In genomic region chr7:81264116-81264515, GRCh38 we compare ENCODE assay signal across 19 cellular contexts.
DNase-seq lines count a peak whose midpoint lies in the region; ATAC-seq and TF ChIP-seq lines count a peak whose summit lies in the region.
"Had no signal": no experiment of that assay in that cellular context is flagged by ENCODE, and none has a peak within 500 bp of the region (broad histone marks: within the 10 kb centered on the region; RNA-seq: fewer than 3 reads in every experiment).

No MANE protein-coding gene starts in this region.

- H3K4me1 Mint-ChIP-seq in natural killer cell treated with Interleukin-12 subunit alpha and Interleukin-12 subunit beta and Interleukin-15 and Interleukin-18, amount 100 ng/mL, for 72 hours (ENCODE audit: low read depth in 2 of 2), result no peaks in the 10 kb centered on the region
- no peaks in the 10 kb centered on the region for H3K4me1 Mint-ChIP-seq in stimulated activated memory B cell treated with anti-CD40 and anti-IgM and Interleukin-4, amounts not matched to agents 10 μg/mL and 1 μg/mL and 100 μg/mL, for 72 hours
- H3K4me1 Mint-ChIP-seq: central memory CD8-positive, alpha-beta T cell; memory B cell; naive thymus-derived CD8-positive, alpha-beta T cell had no signal

- no peak overlapping the region for H3K4me2 ChIP-seq in PC-9

- intact Hi-C loops in PC-9 (cut with micrococcal nuclease; ENCODE audit: unreplicated experiment), result no loop called here

- H3K27me3 ChIP-seq in PC-9 (ENCODE audit: insufficient read depth, low read depth) (no peaks in the 10 kb centered on the region), foreskin keratinocyte (no peaks in the 10 kb centered on the region)

- ATAC-seq in foreskin keratinocyte, result peak; percentile 33
- no peak for ATAC-seq in natural killer cell treated with Interleukin-12 subunit alpha and Interleukin-12 subunit beta and Interleukin-15 and Interleukin-18, amount 100 ng/mL, for 72 hours
- ATAC-seq in stimulated activated memory B cell treated with anti-CD40 and anti-IgM and Interleukin-4, amounts not matched to agents 10 μg/mL and 1 μg/mL and 100 μg/mL, for 72 hours, result no peak
- ATAC-seq in HG02884 (IDR thresholded peaks at IDR 0.05; ENCODE audit: unreplicated experiment), result no peak
- ATAC-seq: naive thymus-derived CD8-positive, alpha-beta T cell had no signal

- H3K27ac ChIP-seq in PC-9, result no peak overlapping the region
- H3K27ac ChIP-seq in foreskin keratinocyte, result no peak overlapping the region
- H3K27ac ChIP-seq: parathyroid adenoma had no signal

- no peak overlapping the region for H3K27ac Mint-ChIP-seq in natural killer cell treated with Interleukin-12 subunit alpha and Interleukin-12 subunit beta and Interleukin-15 and Interleukin-18, amount 100 ng/mL, for 72 hours
- no peak overlapping the region for H3K27ac Mint-ChIP-seq in stimulated activated memory B cell treated with anti-CD40 and anti-IgM and Interleukin-4, amounts not matched to agents 10 μg/mL and 1 μg/mL and 100 μg/mL, for 72 hours
- H3K27ac Mint-ChIP-seq: memory B cell had no signal

- no peaks in the 10 kb centered on the region for H3K79me2 ChIP-seq in PC-9 (ENCODE audit: low read depth)
- H3K79me2 ChIP-seq: parathyroid adenoma had no signal

- no peaks in the 10 kb centered on the region for H3F3A ChIP-seq in PC-9 (ENCODE audit: insufficient read depth, low read depth)

- in situ Hi-C loops in Caki2 (cut with HindIII; ENCODE audit: low pct_unique_long_range_greater_than_20kb, low sequenced_read_pairs), result no loop called here

- BruUV-seq in PC-9 (replicated peaks; lab: Mats Ljungman, UMichigan), result no TSS peak

- H3K4me3 ChIP-seq in PC-9, result no peak overlapping the region

- H3K9me3 ChIP-seq in PC-9 (ENCODE audit: insufficient read depth, low read depth), result peaks cover 27% of the 10 kb centered on the region

- POLR2A ChIA-PET in PC-9 (lab: Charles Lee; ENCODE audit: unreplicated experiment), result no interaction called here

- TF ChIP-seq EP300 in Ishikawa (IDR thresholded peaks at IDR 0.05; ENCODE audit: borderline replicate concordance), result no peak

- H3K4me1 ChIP-seq in PC-9 (replicated peaks; ENCODE audit: insufficient read depth) (no peaks in the 10 kb centered on the region), foreskin keratinocyte (no peaks in the 10 kb centered on the region)
- H3K4me1 ChIP-seq: Caco-2, parathyroid adenoma had no signal

- no peak for TF ChIP-seq CTCF in PC-9 (conservative IDR thresholded peaks at IDR 0.05)
- no peak for TF ChIP-seq CTCF in foreskin keratinocyte (conservative IDR thresholded peaks at IDR 0.05)

- H3K9me2 ChIP-seq in PC-9 (ENCODE audit: insufficient read depth), result no peaks in the 10 kb centered on the region

- peaks cover 10% of the 10 kb centered on the region for H3K36me3 Mint-ChIP-seq in natural killer cell treated with Interleukin-12 subunit alpha and Interleukin-12 subunit beta and Interleukin-15 and Interleukin-18, amount 100 ng/mL, for 72 hours
- H3K36me3 Mint-ChIP-seq in stimulated activated memory B cell treated with anti-CD40 and anti-IgM and Interleukin-4, amounts not matched to agents 10 μg/mL and 1 μg/mL and 100 μg/mL, for 72 hours, result no peaks in the 10 kb centered on the region
- H3K36me3 Mint-ChIP-seq: memory B cell had no signal

- H3K9me3 Mint-ChIP-seq in natural killer cell treated with Interleukin-12 subunit alpha and Interleukin-12 subunit beta and Interleukin-15 and Interleukin-18, amount 100 ng/mL, for 72 hours, result peaks cover 15% of the 10 kb centered on the region
- H3K9me3 Mint-ChIP-seq in stimulated activated memory B cell treated with anti-CD40 and anti-IgM and Interleukin-4, amounts not matched to agents 10 μg/mL and 1 μg/mL and 100 μg/mL, for 72 hours, result peaks cover 16% of the 10 kb centered on the region

- TF ChIP-seq RAD21 in Ishikawa (IDR thresholded peaks at IDR 0.05; ENCODE audit: low read depth), result no peak

- no peak overlapping the region for H3K4me3 Mint-ChIP-seq in natural killer cell treated with Interleukin-12 subunit alpha and Interleukin-12 subunit beta and Interleukin-15 and Interleukin-18, amount 100 ng/mL, for 72 hours
- H3K4me3 Mint-ChIP-seq in stimulated activated memory B cell treated with anti-CD40 and anti-IgM and Interleukin-4, amounts not matched to agents 10 μg/mL and 1 μg/mL and 100 μg/mL, for 72 hours, result no peak overlapping the region
- H3K4me3 Mint-ChIP-seq: central memory CD8-positive, alpha-beta T cell; memory B cell; naive thymus-derived CD8-positive, alpha-beta T cell had no signal

- DNase-seq in Caki2 (ENCODE audit: low read depth) (peak; percentile 18), PC-9 (peak; percentile 5 to 55), foreskin keratinocyte (peak; percentile 67 to 74), GDM1 (lab: John Stamatoyannopoulos, UW) (no peak)
- no peak for DNase-seq in natural killer cell treated with Interleukin-12 subunit alpha and Interleukin-12 subunit beta and Interleukin-15 and Interleukin-18, amount 100 ng/mL, for 72 hours (ENCODE audit: low spot score)
- DNase-seq: activated CD4-positive, alpha-beta T cell treated with anti-CD3 and anti-CD28 coated beads for 48 hours; activated CD8-positive, alpha-beta memory T cell treated with anti-CD3 and anti-CD28 coated beads, Interleukin-2, amount 50 U/mL, for 4 hours; activated gamma-delta T cell treated with Interleukin-2 at 50 U/mL for 16 hours; AML-193; Caco-2; effector CD8-positive, alpha-beta T cell; naive thymus-derived CD8-positive, alpha-beta T cell; stimulated activated CD4-positive, alpha-beta T cell treated with anti-CD3 and anti-CD28 coated beads, Interleukin-4, amount 100 ng/mL, for 4 hours had no signal

- H3K36me3 ChIP-seq in PC-9 (ENCODE audit: low read depth), result no peaks in the 10 kb centered on the region

- H2AFZ ChIP-seq in PC-9, result 0 out of 2 replicates have a peak overlapping the region, but pooled peaks have one; percentile 46
- H2AFZ ChIP-seq: parathyroid adenoma had no signal

- CTCF ChIA-PET in PC-9 (lab: Charles Lee), result no interaction called here

- no peaks in the 10 kb centered on the region for H4K20me1 ChIP-seq in PC-9 (ENCODE audit: insufficient read depth)

- no peaks in the 10 kb centered on the region for H3K27me3 Mint-ChIP-seq in natural killer cell treated with Interleukin-12 subunit alpha and Interleukin-12 subunit beta and Interleukin-15 and Interleukin-18, amount 100 ng/mL, for 72 hours
- no peaks in the 10 kb centered on the region for H3K27me3 Mint-ChIP-seq in stimulated activated memory B cell treated with anti-CD40 and anti-IgM and Interleukin-4, amounts not matched to agents 10 μg/mL and 1 μg/mL and 100 μg/mL, for 72 hours
- H3K27me3 Mint-ChIP-seq: central memory CD8-positive, alpha-beta T cell; memory B cell; naive thymus-derived CD8-positive, alpha-beta T cell had no signal

TF ChIP-seq in Ishikawa, 13 proteins besides CTCF, POLR2A, EP300 and RAD21:
- peak; percentile 71 for TF ChIP-seq CEBPB (IDR thresholded peaks at IDR 0.05)
- TF ChIP-seq ZBTB7A (IDR thresholded peaks at IDR 0.05; ENCODE audit: low read depth), result no peak
- peak; percentile 51; the same call in 1 of the 2 replicates for TF ChIP-seq TCF12 (IDR thresholded peaks at IDR 0.05; ENCODE audit: low read depth)
- TF ChIP-seq NFIC (IDR thresholded peaks at IDR 0.05), result peak; percentile 71
- no peak for TF ChIP-seq FOXM1 (IDR thresholded peaks at IDR 0.05; ENCODE audit: borderline replicate concordance, low read depth)
- TF ChIP-seq, protein P1, sequence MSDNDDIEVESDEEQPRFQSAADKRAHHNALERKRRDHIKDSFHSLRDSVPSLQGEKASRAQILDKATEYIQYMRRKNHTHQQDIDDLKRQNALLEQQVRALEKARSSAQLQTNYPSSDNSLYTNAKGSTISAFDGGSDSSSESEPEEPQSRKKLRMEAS (IDR thresholded peaks at IDR 0.05), result no peak
- TF ChIP-seq YY1 (IDR thresholded peaks at IDR 0.05; ENCODE audit: low read depth), result 0 out of 2 replicates have a peak, but pooled peaks have one; percentile 29
- no peak for TF ChIP-seq REST (IDR thresholded peaks at IDR 0.05; ENCODE audit: low read depth)

Comparison
In these comparisons a context has a peak if more than half of its experiments do, and no peak if none do; other contexts are left out.
1. DNase-seq: peak in Caki2 (single experiment), PC-9 (2 of 2) and foreskin keratinocyte (2 of 2); none in natural killer cell treated with Interleukin-12 subunit alpha and Interleukin-12 subunit beta and Interleukin-15 and Interleukin-18, amount 100 ng/mL, for 72 hours (single experiment) and GDM1 (single experiment).